Comparison of ENCODE assay signal across 23 cellular contexts in the genomic region with DNA sequence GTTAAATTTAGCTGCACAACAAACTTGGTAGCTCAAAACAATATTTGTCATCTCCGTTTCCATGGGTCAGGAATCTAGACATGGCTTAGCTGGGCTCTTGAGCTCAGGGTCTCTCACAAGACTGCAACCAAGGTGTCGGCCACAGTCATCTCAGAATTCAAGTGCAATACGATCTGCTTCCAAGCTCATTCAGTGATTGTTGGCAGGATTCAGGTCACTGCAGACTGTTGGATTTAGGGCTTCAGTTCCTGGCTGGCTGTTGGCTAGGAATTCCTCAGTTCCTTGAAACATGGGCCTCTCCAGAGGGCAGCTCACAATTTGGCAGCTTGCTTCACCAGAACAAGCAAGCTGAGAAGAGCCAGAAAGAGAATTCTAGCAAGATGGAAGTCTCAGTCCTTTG. TPM values are rescaled to one million over a fixed set of nuclear protein-coding genes. Genes with fewer than 3 reads are reported as not detected.
"Had no signal": no experiment of that assay in that cellular context is flagged by ENCODE, and none has a peak within 500 bp of the region (broad histone marks: within the 10 kb centered on the region; RNA-seq: fewer than 3 reads in every experiment).

No MANE protein-coding gene starts in this region.

- ATAC-seq: activated CD4-positive, CD25-positive, alpha-beta regulatory T cell treated with anti-CD3 and anti-CD28 coated beads, Interleukin-2, amount 50 U/mL, for 24 hours; activated CD8-positive, alpha-beta T cell treated with anti-CD3 and anti-CD28 coated beads for 36 hours; SK-N-SH treated with all-trans-retinoic acid at 6 μM for 48 hours had no signal

- H3K36me3 ChIP-seq: adrenal gland, breast epithelium, Peyer's patch, SJSA1 had no signal

- DNase-seq: activated CD4-positive, alpha-beta T cell treated with anti-CD3 and anti-CD28 coated beads for 4 hours; activated CD8-positive, alpha-beta memory T cell treated with anti-CD3 and anti-CD28 coated beads, Interleukin-2, amount 50 U/mL, for 4 hours; activated CD8-positive, alpha-beta T cell treated with anti-CD3 and anti-CD28 coated beads for 36 hours; activated naive CD4-positive, alpha-beta T cell treated with anti-CD3 and anti-CD28 coated beads, Interleukin-2, amount 50 U/mL, for 16 hours; activated naive CD8-positive, alpha-beta T cell treated with anti-CD3 and anti-CD28 coated beads, Interleukin-2, amount 10 ng/mL, durations not matched to agents 7 days and 5 days; adrenal gland; MM.1S; NCI-H1105; NCI-H1436; NCI-H1694 treated with DMSO at 0.1 percent for 48 hours; NCI-H2029 treated with DMSO at 0.1 percent for 48 hours; NCI-H226; NCI-H510A treated with DMSO at 0.1 percent for 48 hours; NCI-H69; Peyer's patch; SHP77; SW 1271 had no signal

- H3K4me3 ChIP-seq: adrenal gland, breast epithelium, Peyer's patch, SJSA1 had no signal

- H3K4me1 ChIP-seq: adrenal gland, breast epithelium, Peyer's patch, SJSA1 had no signal

- H3K27ac ChIP-seq: adrenal gland, breast epithelium, Peyer's patch, RWPE1, SJSA1 had no signal

- H3K27me3 ChIP-seq: adrenal gland, breast epithelium, Peyer's patch, SJSA1 had no signal

RNA-seq across cellular contexts. Expression of gene CHST3, which starts 17.5 kb away (rescaled TPM):
- total RNA-seq: activated naive CD8-positive, alpha-beta T cell treated with anti-CD3 and anti-CD28 coated beads, Interleukin-2, amount 10 ng/mL, durations not matched to agents 7 days and 5 days; T-helper 1 cell treated with Interleukin-12 subunit alpha and Interleukin-12 subunit beta and Interleukin-4 antibody, amounts not matched to agents 30 ng/mL and 1 ng/mL, for 36 hours had no signal
